25 cellular contexts compared by ENCODE assay signal in the genomic region with DNA sequence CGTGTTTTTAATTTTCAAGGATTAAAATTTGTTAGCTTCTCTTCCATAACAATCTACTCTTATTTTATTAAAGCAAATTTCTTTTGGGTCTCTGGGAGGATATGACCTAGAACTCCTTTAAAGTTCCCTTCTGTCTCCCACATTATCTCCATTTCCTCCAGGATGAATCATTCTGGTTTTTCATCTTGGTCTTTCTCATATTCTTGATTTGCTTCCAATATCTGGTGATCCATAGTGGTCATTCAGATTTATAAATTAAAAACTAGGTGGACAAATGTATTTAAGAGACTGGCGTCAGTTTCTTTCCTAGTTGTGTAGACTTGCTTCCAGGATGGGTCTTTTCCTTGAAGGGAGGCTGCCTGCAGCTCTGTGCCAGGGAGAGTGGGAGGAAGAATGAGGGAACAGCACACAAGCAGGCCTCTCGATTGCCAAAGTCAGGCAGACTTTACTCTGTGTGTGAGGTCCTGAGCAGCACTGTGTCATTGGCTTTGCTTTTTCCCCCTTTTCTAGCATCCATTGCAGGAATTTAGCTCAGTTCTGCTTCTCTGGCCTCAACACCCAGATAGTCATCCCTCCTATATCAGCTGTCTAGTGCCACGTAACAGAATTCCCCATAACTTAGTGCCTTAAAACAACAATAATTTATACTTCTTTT. TPM values are rescaled to one million over a fixed set of nuclear protein-coding genes. Genes with fewer than 3 reads are reported as not detected.
A peak's percentile ranks its signal among the peaks of the same experiment; 100 is the strongest.
DNase-seq lines count a peak whose midpoint lies in the region; ATAC-seq and TF ChIP-seq lines count a peak whose summit lies in the region.
"Had no signal": no experiment of that assay in that cellular context is flagged by ENCODE, and none has a peak within 500 bp of the region (broad histone marks: within the 10 kb centered on the region; RNA-seq: fewer than 3 reads in every experiment).

No MANE protein-coding gene starts in this region.

- H3K36me3 Mint-ChIP-seq in mesothelial cell of epicardium: no peaks in the 10 kb centered on the region

- peaks cover 2% of the 10 kb centered on the region for H3K27me3 Mint-ChIP-seq in mesothelial cell of epicardium (ENCODE audit: low read depth)
- H3K27me3 Mint-ChIP-seq: activated CD8-positive, alpha-beta T cell treated with anti-CD3 and anti-CD28 coated beads for 36 hours had no signal

- no peak overlapping the region for H3K4me3 Mint-ChIP-seq in mesothelial cell of epicardium
- H3K4me3 Mint-ChIP-seq: activated CD8-positive, alpha-beta T cell treated with anti-CD3 and anti-CD28 coated beads for 36 hours; naive thymus-derived CD8-positive, alpha-beta T cell; T-helper 1 cell treated with Interleukin-12 subunit alpha and Interleukin-12 subunit beta and Interleukin-4 antibody, amounts not matched to agents 30 μg/mL and 1 μg/mL, for 36 hours had no signal

- no peak for TF ChIP-seq EP300 in esophagus muscularis mucosa (IDR thresholded peaks at IDR 0.05)

- H3K4me3 ChIP-seq in esophagus muscularis mucosa (no peak overlapping the region), muscle layer of colon (ENCODE audit: low read depth in 1 of 2, low read length in 2 of 2) (no peak overlapping the region), aorta (ENCODE audit: low read length in 2 of 2) (no peak overlapping the region)
- H3K4me3 ChIP-seq: body of pancreas, dorsolateral prefrontal cortex, SK-N-MC, upper lobe of left lung had no signal

- DNase-seq in left cardiac atrium: no peak
- no peak for DNase-seq in Right ventricle myocardium superior
- DNase-seq in esophagus muscularis mucosa (ENCODE audit: extremely low spot score): peak; percentile 42
- DNase-seq in aorta: no peak
- DNase-seq in AML-193 (lab: John Stamatoyannopoulos, UW): no peak
- DNase-seq in NCI-H82 treated with DMSO at 0.1 percent for 48 hours (lab: John Stamatoyannopoulos, UW; ENCODE audit: unreplicated experiment): no peak
- DNase-seq in mesothelial cell of epicardium (ENCODE audit: low spot score in 2 of 2, unreplicated experiment in 2 of 2): no peak
- DNase-seq: activated CD4-positive, alpha-beta T cell treated with anti-CD3 and anti-CD28 coated beads for 1 hour; activated gamma-delta T cell treated with Interleukin-2 at 50 U/mL for 16 hours; activated T-cell treated with anti-CD3 and anti-CD28 coated beads, Interleukin-2, amount 50 U/mL, for 1 hour; C1 segment of cervical spinal cord; Caco-2; dorsolateral prefrontal cortex; GDM1; midbrain; NCI-H146; upper lobe of left lung had no signal

- peaks cover 8% of the 10 kb centered on the region for H3K9me3 Mint-ChIP-seq in mesothelial cell of epicardium
- H3K9me3 Mint-ChIP-seq: T-helper 1 cell treated with Interleukin-12 subunit alpha and Interleukin-12 subunit beta and Interleukin-4 antibody, amounts not matched to agents 30 μg/mL and 1 μg/mL, for 36 hours had no signal

- H3K27me3 ChIP-seq in esophagus muscularis mucosa: no peaks in the 10 kb centered on the region
- H3K27me3 ChIP-seq in muscle layer of colon (ENCODE audit: control insufficient read depth in 1 of 2, insufficient read depth in 2 of 2, low read length in 2 of 2): no peaks in the 10 kb centered on the region
- no peaks in the 10 kb centered on the region for H3K27me3 ChIP-seq in aorta (ENCODE audit: control insufficient read depth in 1 of 2, insufficient read depth in 2 of 2, low read length in 1 of 2)
- H3K27me3 ChIP-seq: body of pancreas, upper lobe of left lung had no signal

- H3K27ac ChIP-seq in esophagus muscularis mucosa (replicated peaks in 1 of 4) (peak overlapping the region; percentile 40 to 64 (median 52)), muscle layer of colon (ENCODE audit: low read depth, low read length) (peak overlapping the region; percentile 38), aorta (ENCODE audit: low read depth in 1 of 2, low read length in 2 of 2) (peak overlapping the region in 1 of 2 donors; percentile 45)
- H3K27ac ChIP-seq: body of pancreas, dorsolateral prefrontal cortex, SK-N-MC, upper lobe of left lung had no signal

- H3K36me3 ChIP-seq in esophagus muscularis mucosa (no peaks in the 10 kb centered on the region), muscle layer of colon (ENCODE audit: insufficient read depth, low read length) (no peaks in the 10 kb centered on the region), aorta (ENCODE audit: control insufficient read depth in 1 of 2, insufficient read depth in 2 of 2, low read length in 1 of 2) (no peaks in the 10 kb centered on the region)
- H3K36me3 ChIP-seq: upper lobe of left lung had no signal

- H3K9me3 ChIP-seq in esophagus muscularis mucosa: no peaks in the 10 kb centered on the region
- H3K9me3 ChIP-seq in muscle layer of colon (ENCODE audit: low read length): no peaks in the 10 kb centered on the region
- no peaks in the 10 kb centered on the region for H3K9me3 ChIP-seq in aorta (ENCODE audit: control insufficient read depth, low read length)
- H3K9me3 ChIP-seq: body of pancreas, Caco-2, upper lobe of left lung had no signal

- ATAC-seq in left cardiac atrium: peak; percentile 53 to 79
- ATAC-seq in Right ventricle myocardium superior (ENCODE audit: poor library complexity): no peak
- peak; percentile 58 for ATAC-seq in aorta (ENCODE audit: low FRiP score)
- ATAC-seq: body of pancreas; naive thymus-derived CD8-positive, alpha-beta T cell had no signal

- WGBS in esophagus muscularis mucosa: 69% methylated on average over 4 of the region's 4 CpGs
- 45 to 47% methylated on average over 4 of the region's 4 CpGs for WGBS in aorta, 2 donors

- intact Hi-C loops in left cardiac atrium (cut with DNase I) (no loop called here), Right ventricle myocardium superior (cut with DNase I) (no loop called here), esophagus muscularis mucosa (cut with DNase I) (no loop called here), aorta (cut with DNase I) (no loop called here)

- H3K27ac Mint-ChIP-seq in mesothelial cell of epicardium: no peak overlapping the region
- H3K27ac Mint-ChIP-seq: activated CD8-positive, alpha-beta T cell treated with anti-CD3 and anti-CD28 coated beads for 36 hours; naive thymus-derived CD8-positive, alpha-beta T cell; T-helper 1 cell treated with Interleukin-12 subunit alpha and Interleukin-12 subunit beta and Interleukin-4 antibody, amounts not matched to agents 30 μg/mL and 1 μg/mL, for 36 hours had no signal

- no peak for TF ChIP-seq POLR2A in esophagus muscularis mucosa (IDR thresholded peaks at IDR 0.05; ENCODE audit: low read depth)

- peaks cover 4 to 38% (median 32%) of the 10 kb centered on the region in 4 donors for H3K4me1 ChIP-seq in esophagus muscularis mucosa
- H3K4me1 ChIP-seq in muscle layer of colon (ENCODE audit: insufficient read depth, low read length): peaks cover 29% of the 10 kb centered on the region
- H3K4me1 ChIP-seq in aorta (ENCODE audit: control insufficient read depth in 1 of 2, insufficient read depth in 2 of 2, low read length in 2 of 2): no peaks in the 10 kb centered on the region
- H3K4me1 ChIP-seq: body of pancreas, upper lobe of left lung had no signal

- H3K4me1 Mint-ChIP-seq in mesothelial cell of epicardium: peaks cover 30% of the 10 kb centered on the region
- H3K4me1 Mint-ChIP-seq: naive thymus-derived CD8-positive, alpha-beta T cell had no signal

- H3K9ac ChIP-seq in muscle layer of colon (ENCODE audit: low read length): no peak overlapping the region

- TF ChIP-seq CTCF in esophagus muscularis mucosa (IDR thresholded peaks at IDR 0.05): no peak
- no peak for TF ChIP-seq CTCF in mesothelial cell of epicardium (IDR thresholded peaks at IDR 0.05; ENCODE audit: unreplicated experiment)

RNA-seq across cellular contexts. Expression of a gene that starts 48.1 kb away (rescaled TPM):
- total RNA-seq in left cardiac atrium (1 to 10 TPM; 1.8 to 2.9 TPM), Right ventricle myocardium superior (3.6 TPM), esophagus muscularis mucosa (1 to 10 TPM in 1 of 4 donors, under 1 TPM in 3; 0.33 to 1.3 (median 0.53) TPM), aorta (1 to 10 TPM; 1.4 to 3.3 TPM), mesothelial cell of epicardium (34.8 to 38.4 TPM (median 37.4 TPM) in 3 replicates)
- polyA plus RNA-seq in aorta: under 1 TPM; 0.13 to 0.38 TPM
- total RNA-seq: subcutaneous adipose tissue had no signal
- polyA plus RNA-seq: HepG2; naive thymus-derived CD8-positive, alpha-beta T cell had no signal
